Comparison of ENCODE assay signal across 8 cellular contexts in the genomic region with DNA sequence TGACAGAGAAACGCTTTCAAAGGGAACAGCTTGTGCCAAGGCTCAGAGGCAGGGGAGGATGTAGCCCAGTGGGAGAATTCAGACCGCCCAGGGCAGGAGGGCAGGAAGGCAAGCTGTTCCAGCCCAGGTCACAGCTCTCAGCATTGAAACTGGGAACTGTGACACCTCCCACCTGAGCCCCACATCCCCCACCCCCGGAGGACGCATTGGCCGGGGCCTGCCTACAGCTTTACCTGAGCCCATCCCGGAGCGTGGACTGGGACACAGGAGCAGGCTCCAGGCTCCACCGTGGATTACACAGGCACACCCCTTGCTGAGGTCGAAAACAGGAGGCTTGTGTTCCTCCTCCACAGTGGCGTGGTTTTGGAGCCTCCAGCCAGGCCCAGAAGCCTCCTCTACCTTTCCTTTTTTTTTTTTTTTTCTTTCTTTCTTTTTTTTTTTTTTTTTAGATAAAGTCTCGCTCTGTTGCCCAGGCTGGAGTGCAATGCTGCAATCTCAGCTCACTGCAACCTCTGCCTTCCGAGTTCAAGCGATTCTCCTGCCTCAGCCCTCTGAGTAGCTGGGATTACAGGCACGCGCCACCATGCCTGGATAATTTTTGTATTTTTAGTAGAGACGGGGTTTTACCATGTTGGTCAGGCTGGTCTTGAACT. TPM values are rescaled to one million over a fixed set of nuclear protein-coding genes. Genes with fewer than 3 reads are reported as not detected.
"Had no signal": no experiment of that assay in that cellular context is flagged by ENCODE, and none has a peak within 500 bp of the region (broad histone marks: within the 10 kb centered on the region; RNA-seq: fewer than 3 reads in every experiment).

No MANE protein-coding gene starts in this region.

RNA-seq across cellular contexts. Expression of gene PGA3, which starts 9.1 kb away (rescaled TPM):
- total RNA-seq: activated CD4-positive, alpha-beta memory T cell treated with anti-CD3 and anti-CD28 coated beads, Interleukin-2, amount 10 ng/mL, durations not matched to agents 7 days and 5 days; activated CD4-positive, alpha-beta T cell treated with anti-CD3 and anti-CD28 coated beads for 36 hours; activated CD8-positive, alpha-beta memory T cell treated with anti-CD3 and anti-CD28 coated beads for 36 hours; activated naive CD4-positive, alpha-beta T cell treated with anti-CD3 and anti-CD28 coated beads for 36 hours; activated T-helper 17 cell treated with anti-CD3 and anti-CD28 coated beads, Interleukin-2, amount 50 U/mL, for 72 hours; OCI-LY7; T-cell had no signal

RNA-seq across cellular contexts. Expression of gene PGA4, which starts 27.9 kb away (rescaled TPM):
- total RNA-seq: activated CD4-positive, alpha-beta memory T cell treated with anti-CD3 and anti-CD28 coated beads, Interleukin-2, amount 10 ng/mL, durations not matched to agents 7 days and 5 days; activated CD4-positive, alpha-beta T cell treated with anti-CD3 and anti-CD28 coated beads for 36 hours; activated CD8-positive, alpha-beta memory T cell treated with anti-CD3 and anti-CD28 coated beads for 36 hours; activated naive CD4-positive, alpha-beta T cell treated with anti-CD3 and anti-CD28 coated beads for 36 hours; activated T-helper 17 cell treated with anti-CD3 and anti-CD28 coated beads, Interleukin-2, amount 50 U/mL, for 72 hours; OCI-LY7; Right ventricle myocardium inferior; T-cell had no signal

RNA-seq across cellular contexts. Expression of gene PGA5, which starts 46.7 kb away (rescaled TPM):
- total RNA-seq: activated CD4-positive, alpha-beta memory T cell treated with anti-CD3 and anti-CD28 coated beads, Interleukin-2, amount 10 ng/mL, durations not matched to agents 7 days and 5 days; activated CD4-positive, alpha-beta T cell treated with anti-CD3 and anti-CD28 coated beads for 36 hours; activated CD8-positive, alpha-beta memory T cell treated with anti-CD3 and anti-CD28 coated beads for 36 hours; activated naive CD4-positive, alpha-beta T cell treated with anti-CD3 and anti-CD28 coated beads for 36 hours; activated T-helper 17 cell treated with anti-CD3 and anti-CD28 coated beads, Interleukin-2, amount 50 U/mL, for 72 hours; OCI-LY7; T-cell had no signal
